ENCODE assay signal across 9 cellular contexts in the genomic region with DNA sequence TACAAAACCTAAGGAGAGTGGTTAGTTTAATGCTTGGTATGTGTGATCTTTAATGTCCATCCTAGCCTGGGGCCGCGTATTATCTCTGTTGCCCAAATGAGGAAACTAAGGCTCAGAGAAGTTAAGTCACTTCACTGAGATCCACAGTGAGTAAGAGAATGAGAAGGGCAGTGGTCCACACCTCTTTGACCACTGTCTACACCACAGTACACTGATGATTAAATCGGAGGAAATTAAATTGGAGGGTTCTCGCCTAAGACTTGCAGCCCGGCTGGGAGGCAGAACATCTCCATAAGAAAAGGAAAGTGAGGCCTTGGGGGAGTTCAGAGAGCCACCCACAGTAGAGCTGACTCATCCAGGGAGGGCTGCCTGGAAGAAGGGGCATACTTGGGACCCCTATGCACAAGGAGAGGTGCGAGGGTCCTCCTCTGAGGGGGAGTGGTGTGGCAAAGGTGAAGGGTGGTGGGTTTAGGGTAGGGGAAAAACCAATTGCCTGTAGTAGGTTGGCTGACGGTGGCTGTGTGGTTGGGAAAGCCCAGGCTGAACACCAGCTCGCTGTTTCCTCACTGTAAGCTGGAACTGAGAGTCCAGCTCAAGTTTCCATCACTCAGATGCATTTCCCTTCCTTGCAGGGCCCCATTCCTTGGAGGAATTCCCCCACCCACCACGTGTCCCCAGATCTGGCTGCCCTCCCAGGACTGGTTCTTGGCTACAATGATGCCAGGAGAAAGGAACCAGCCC. TPM values are rescaled to one million over a fixed set of nuclear protein-coding genes. Genes with fewer than 3 reads are reported as not detected.
DNase-seq lines count a peak whose midpoint lies in the region; ATAC-seq, FAIRE-seq and TF ChIP-seq lines count a peak whose summit lies in the region.
"Had no signal": no experiment of that assay in that cellular context is flagged by ENCODE, and none has a peak within 500 bp of the region (broad histone marks: within the 10 kb centered on the region; RNA-seq: fewer than 3 reads in every experiment).

No MANE protein-coding gene starts in this region.

- peak; percentile 45 to 72 for ATAC-seq in natural killer cell treated with Interleukin-12 subunit alpha and Interleukin-12 subunit beta and Interleukin-15 and Interleukin-18, amount 100 ng/mL, for 72 hours
- ATAC-seq in natural killer cell (no peak), right cardiac atrium (peak; percentile 10 to 13), HG03378 (IDR thresholded peaks at IDR 0.05; ENCODE audit: unreplicated experiment) (no peak)

- H3K27me3 ChIP-seq in right cardiac atrium (ENCODE audit: control insufficient read depth, insufficient read depth) = no peaks in the 10 kb centered on the region

- H3K36me3 Mint-ChIP-seq in natural killer cell treated with Interleukin-12 subunit alpha and Interleukin-12 subunit beta and Interleukin-15 and Interleukin-18, amount 100 ng/mL, for 72 hours = no peaks in the 10 kb centered on the region
- no peaks in the 10 kb centered on the region for H3K36me3 Mint-ChIP-seq in natural killer cell
- H3K36me3 Mint-ChIP-seq in glutamatergic neuron (ENCODE audit: unreplicated experiment) = no peaks in the 10 kb centered on the region

- no peak for FAIRE-seq in D721Med (lab: Jason Lieb, UNC)

- peaks cover 7% of the 10 kb centered on the region for H3K4me1 ChIP-seq in right cardiac atrium (ENCODE audit: control insufficient read depth, insufficient read depth, low read length)
- H3K4me1 ChIP-seq: Caco-2 had no signal

- H3K4me3 ChIP-seq in right cardiac atrium (ENCODE audit: low read length) = no peak overlapping the region

- no peak for TF ChIP-seq CTCF in natural killer cell (IDR thresholded peaks at IDR 0.05)
- no peak for TF ChIP-seq CTCF in glutamatergic neuron (IDR thresholded peaks at IDR 0.05; ENCODE audit: partially characterized antibody, unreplicated experiment)
- TF ChIP-seq CTCF in D721Med (IDR thresholded peaks at IDR 0.05; ENCODE audit: insufficient read depth, missing control alignments) = no peak

- WGBS in right cardiac atrium = 61% methylated on average over 9 of the region's 9 CpGs

- H3K9me3 ChIP-seq in right cardiac atrium (ENCODE audit: control insufficient read depth, low read length) = no peaks in the 10 kb centered on the region
- H3K9me3 ChIP-seq: Caco-2 had no signal

- no peaks in the 10 kb centered on the region for H3K9me3 Mint-ChIP-seq in natural killer cell treated with Interleukin-12 subunit alpha and Interleukin-12 subunit beta and Interleukin-15 and Interleukin-18, amount 100 ng/mL, for 72 hours
- H3K9me3 Mint-ChIP-seq in natural killer cell (no peaks in the 10 kb centered on the region), glutamatergic neuron (ENCODE audit: unreplicated experiment) (no peaks in the 10 kb centered on the region)

- peak overlapping the region; percentile 28 for H3K4me3 Mint-ChIP-seq in natural killer cell treated with Interleukin-12 subunit alpha and Interleukin-12 subunit beta and Interleukin-15 and Interleukin-18, amount 100 ng/mL, for 72 hours
- H3K4me3 Mint-ChIP-seq in natural killer cell (no peak overlapping the region), glutamatergic neuron (ENCODE audit: unreplicated experiment) (no peak overlapping the region)

- intact Hi-C loops in natural killer cell (cut with micrococcal nuclease) (no loop called here), right cardiac atrium (cut with DNase I) (loop anchor here in 2 of 4 donors (10.0 kb wide), 1 partner anchor 306 kb away; a partner anchor contains a TSS)

- H3K27ac ChIP-seq in right cardiac atrium (ENCODE audit: low read length) = peak overlapping the region; percentile 81

- H3K27me3 Mint-ChIP-seq in natural killer cell treated with Interleukin-12 subunit alpha and Interleukin-12 subunit beta and Interleukin-15 and Interleukin-18, amount 100 ng/mL, for 72 hours = peaks cover 8 to 12% of the 10 kb centered on the region in 2 donors
- H3K27me3 Mint-ChIP-seq in natural killer cell (ENCODE audit: low read depth in 2 of 2) = peaks cover 7 to 9% of the 10 kb centered on the region in 2 donors
- peaks cover 9% of the 10 kb centered on the region for H3K27me3 Mint-ChIP-seq in glutamatergic neuron (ENCODE audit: unreplicated experiment)

- H3K4me1 Mint-ChIP-seq in natural killer cell treated with Interleukin-12 subunit alpha and Interleukin-12 subunit beta and Interleukin-15 and Interleukin-18, amount 100 ng/mL, for 72 hours (ENCODE audit: low read depth in 2 of 2) = peaks cover 52 to 55% of the 10 kb centered on the region in 2 donors
- peaks cover 35 to 42% of the 10 kb centered on the region in 2 donors for H3K4me1 Mint-ChIP-seq in natural killer cell
- peaks cover 31% of the 10 kb centered on the region for H3K4me1 Mint-ChIP-seq in glutamatergic neuron (ENCODE audit: low read depth, unreplicated experiment)

- peak overlapping the region; percentile 17 to 81 for H3K27ac Mint-ChIP-seq in natural killer cell treated with Interleukin-12 subunit alpha and Interleukin-12 subunit beta and Interleukin-15 and Interleukin-18, amount 100 ng/mL, for 72 hours
- H3K27ac Mint-ChIP-seq in natural killer cell (peak overlapping the region in 1 of 2 donors; percentile 8), glutamatergic neuron (ENCODE audit: unreplicated experiment) (no peak overlapping the region)

- no peak for DNase-seq in natural killer cell treated with Interleukin-12 subunit alpha and Interleukin-12 subunit beta and Interleukin-15 and Interleukin-18, amount 100 ng/mL, for 72 hours (ENCODE audit: low spot score)
- DNase-seq in natural killer cell = no peak
- peak; percentile 72 to 76 for DNase-seq in activated T-cell treated with anti-CD3 and anti-CD28 coated beads, Interleukin-2, amount 50 U/mL, for 48 hours
- no peak for DNase-seq in right cardiac atrium
- no peak for DNase-seq in Kasumi-1 (lab: John Stamatoyannopoulos, UW)
- DNase-seq in glutamatergic neuron = no peak
- DNase-seq in D721Med (ENCODE audit: insufficient read length, low spot score) = no peak
- DNase-seq: Caco-2 had no signal

RNA-seq across cellular contexts. Expression of a gene that starts 15.0 kb away (rescaled TPM):
- total RNA-seq in natural killer cell treated with Interleukin-12 subunit alpha and Interleukin-12 subunit beta and Interleukin-15 and Interleukin-18, amount 100 ng/mL, for 72 hours = 1 to 10 TPM; 2.2 to 3.5 TPM
- total RNA-seq in natural killer cell (10 to 100 TPM in 2 of 3 donors, 1 to 10 TPM in 1; 7.0 to 11.7 (median 10.4) TPM), right cardiac atrium (10 to 100 TPM; 11.1 to 13.6 (median 12.2) TPM), glutamatergic neuron (ENCODE audit: unreplicated experiment) (19.8 TPM)
- polyA plus RNA-seq in right cardiac atrium = 16.5 TPM

RNA-seq across cellular contexts. Expression of a gene that starts 26.0 kb away (rescaled TPM):
- total RNA-seq in natural killer cell treated with Interleukin-12 subunit alpha and Interleukin-12 subunit beta and Interleukin-15 and Interleukin-18, amount 100 ng/mL, for 72 hours = not detected
- total RNA-seq in natural killer cell (under 1 TPM in 1 of 3 donors, not detected in 2; 0.08 TPM), right cardiac atrium (1 to 10 TPM; 2.7 to 8.2 (median 4.7) TPM), glutamatergic neuron (ENCODE audit: unreplicated experiment) (0.59 TPM)
- polyA plus RNA-seq in right cardiac atrium = 3.4 TPM

RNA-seq across cellular contexts. Expression of a gene that starts 42.8 kb away (rescaled TPM):
- total RNA-seq in natural killer cell treated with Interleukin-12 subunit alpha and Interleukin-12 subunit beta and Interleukin-15 and Interleukin-18, amount 100 ng/mL, for 72 hours = not detected
- total RNA-seq in natural killer cell (not detected), right cardiac atrium (not detected), glutamatergic neuron (ENCODE audit: unreplicated experiment) (not detected)
- 0.07 TPM for polyA plus RNA-seq in right cardiac atrium
- total RNA-seq: Caco-2 had no signal

Comparison
In these comparisons a context has a peak if more than half of its experiments do, and no peak if none do; other contexts are left out.
1. ATAC-seq: peak in natural killer cell treated with Interleukin-12 subunit alpha and Interleukin-12 subunit beta and Interleukin-15 and Interleukin-18, amount 100 ng/mL, for 72 hours (2 of 2) and right cardiac atrium (2 of 2); none in natural killer cell (0 of 3) and HG03378 (single experiment).
2. DNase-seq: peak in activated T-cell treated with anti-CD3 and anti-CD28 coated beads, Interleukin-2, amount 50 U/mL, for 48 hours (2 of 2); none in natural killer cell treated with Interleukin-12 subunit alpha and Interleukin-12 subunit beta and Interleukin-15 and Interleukin-18, amount 100 ng/mL, for 72 hours (single experiment), natural killer cell (single experiment), right cardiac atrium (0 of 3), Kasumi-1 (0 of 2), glutamatergic neuron (single experiment) and D721Med (single experiment).